Comparison of ENCODE assay signal across 9 cellular contexts in genomic region chr12:124465473-124465872, GRCh38.
DNase-seq lines count a peak whose midpoint lies in the region; ATAC-seq and TF ChIP-seq lines count a peak whose summit lies in the region.
"Had no signal": no experiment of that assay in that cellular context is flagged by ENCODE, and none has a peak within 500 bp of the region (broad histone marks: within the 10 kb centered on the region; RNA-seq: fewer than 3 reads in every experiment).

No MANE protein-coding gene starts in this region.

- no peaks in the 10 kb centered on the region for H3K27me3 Mint-ChIP-seq in activated CD8-positive, alpha-beta T cell treated with anti-CD3 and anti-CD28 coated beads, Interleukin-2, amount 10 ng/mL, durations not matched to agents 7 days and 5 days (ENCODE audit: low read depth)

- peaks cover 15% of the 10 kb centered on the region for H3K9me3 Mint-ChIP-seq in activated CD8-positive, alpha-beta T cell treated with anti-CD3 and anti-CD28 coated beads, Interleukin-2, amount 10 ng/mL, durations not matched to agents 7 days and 5 days (ENCODE audit: insufficient read depth)

- CTCF ChIA-PET in A673 (lab: Charles Lee) = interaction anchor here (0.7 kb wide), 1 partner anchor 86 kb away, joined by 3 read pairs; no protein-coding TSS in a partner anchor
- CTCF ChIA-PET in activated CD8-positive, alpha-beta T cell treated with anti-CD3 and anti-CD28 coated beads, Interleukin-2, amount 10 ng/mL, durations not matched to agents 7 days and 5 days (lab: Charles Lee) = interaction anchor here (1.3 to 3.4 kb wide), 3 partner anchors 9 to 15 kb away, joined by 3 to 21 read pairs (median 18); no protein-coding TSS in a partner anchor

- H3F3A ChIP-seq in DOHH2 (ENCODE audit: control insufficient read depth, insufficient read depth) = peaks cover 4% of the 10 kb centered on the region; the same call in 1 of the 2 replicates

- peaks cover 18% of the 10 kb centered on the region for H3K9me3 ChIP-seq in A673 (ENCODE audit: low read depth, low read length, poor library complexity, severe bottlenecking)
- peaks cover 14% of the 10 kb centered on the region for H3K9me3 ChIP-seq in DOHH2 (ENCODE audit: control insufficient read depth, insufficient read depth, low read length)
- H3K9me3 ChIP-seq in mononuclear cell (ENCODE audit: low read depth, low read length) = no peaks in the 10 kb centered on the region

- H3K27me3 ChIP-seq in A673 (replicated peaks; ENCODE audit: insufficient read depth, low read depth, low read length, poor library complexity) (no peaks in the 10 kb centered on the region), DOHH2 (ENCODE audit: control insufficient read depth, low read length) (no peaks in the 10 kb centered on the region), mononuclear cell (ENCODE audit: insufficient read depth, low read length) (no peaks in the 10 kb centered on the region)

- H3K4me1 Mint-ChIP-seq in activated CD8-positive, alpha-beta T cell treated with anti-CD3 and anti-CD28 coated beads, Interleukin-2, amount 10 ng/mL, durations not matched to agents 7 days and 5 days (ENCODE audit: low read depth) = peaks cover 53% of the 10 kb centered on the region

- in situ Hi-C loops in G401 (cut with HindIII; ENCODE audit: low sequenced_read_pairs) = no loop called here

- H3K27ac Mint-ChIP-seq in activated CD8-positive, alpha-beta T cell treated with anti-CD3 and anti-CD28 coated beads, Interleukin-2, amount 10 ng/mL, durations not matched to agents 7 days and 5 days = peak overlapping the region; percentile 92

- intact Hi-C loops in A673 (cut with micrococcal nuclease; ENCODE audit: unreplicated experiment) = loop anchor here (5.0 kb wide), 2 partner anchors 42 to 143 kb away; no protein-coding TSS in a partner anchor

- H3K36me3 Mint-ChIP-seq in activated CD8-positive, alpha-beta T cell treated with anti-CD3 and anti-CD28 coated beads, Interleukin-2, amount 10 ng/mL, durations not matched to agents 7 days and 5 days (ENCODE audit: low read depth) = peaks cover 48% of the 10 kb centered on the region

- DNase-seq in A673 (ENCODE audit: low spot score) = no peak
- DNase-seq in activated CD8-positive, alpha-beta T cell treated with anti-CD3 and anti-CD28 coated beads, Interleukin-2, amount 10 ng/mL, durations not matched to agents 7 days and 5 days = no peak
- no peak for DNase-seq in G401 (ENCODE audit: low spot score)
- DNase-seq in RKO (ENCODE audit: low spot score) = no peak
- no peak for DNase-seq in NCI-H2029 (lab: John Stamatoyannopoulos, UW)
- DNase-seq: NCI-H446 had no signal

- TF ChIP-seq CTCF in A673 (conservative IDR thresholded peaks at IDR 0.05; ENCODE audit: low read depth, low read length) = no peak
- TF ChIP-seq CTCF in DOHH2 (IDR thresholded peaks at IDR 0.05; ENCODE audit: low read depth, low read length, poor library complexity, severe bottlenecking) = no peak

- H3K4me2 ChIP-seq in DOHH2 (ENCODE audit: low read length) = peak overlapping the region; percentile 74

- peak overlapping the region; percentile 69 for H3K4me3 Mint-ChIP-seq in activated CD8-positive, alpha-beta T cell treated with anti-CD3 and anti-CD28 coated beads, Interleukin-2, amount 10 ng/mL, durations not matched to agents 7 days and 5 days

- peak overlapping the region; percentile 28 for H3K4me3 ChIP-seq in A673 (ENCODE audit: low read depth, low read length, poor library complexity, severe bottlenecking)
- peak overlapping the region; percentile 54 for H3K4me3 ChIP-seq in DOHH2 (ENCODE audit: low read length)
- peak overlapping the region; percentile 8 for H3K4me3 ChIP-seq in mononuclear cell (ENCODE audit: low read length)

- H3K9me2 ChIP-seq in DOHH2 (replicated peaks; ENCODE audit: control insufficient read depth, low read length) = no peaks in the 10 kb centered on the region

- H3K79me2 ChIP-seq in DOHH2 (ENCODE audit: control insufficient read depth, low read length) = 0 out of 2 replicates have a peak, but pooled peaks cover 2% of the 10 kb centered on the region

- H3K36me3 ChIP-seq in A673 (ENCODE audit: insufficient read depth, low read length, poor library complexity, severe bottlenecking) = peaks cover 28% of the 10 kb centered on the region
- H3K36me3 ChIP-seq in DOHH2 (ENCODE audit: control insufficient read depth, low read length) = peaks cover 34% of the 10 kb centered on the region

- H3K4me1 ChIP-seq in A673 (ENCODE audit: insufficient read depth, low read length, poor library complexity, severe bottlenecking) (peaks cover 52% of the 10 kb centered on the region), DOHH2 (ENCODE audit: control insufficient read depth, low read length) (peaks cover 34% of the 10 kb centered on the region), mononuclear cell (ENCODE audit: insufficient read depth, low read length) (peaks cover 32% of the 10 kb centered on the region)

- TSS peak; percentile 47 for BruUV-seq in A673 (replicated peaks; lab: Mats Ljungman, UMichigan)

- peaks cover 7% of the 10 kb centered on the region for H4K20me1 ChIP-seq in DOHH2 (ENCODE audit: control insufficient read depth, insufficient read depth, low read depth, low read length)

- POLR2A ChIA-PET in A673 (lab: Charles Lee; ENCODE audit: low non-redundant PET) = no interaction called here
- POLR2A ChIA-PET in activated CD8-positive, alpha-beta T cell treated with anti-CD3 and anti-CD28 coated beads, Interleukin-2, amount 10 ng/mL, durations not matched to agents 7 days and 5 days (lab: Charles Lee) = interaction anchor here (2.5 kb wide), 1 partner anchor 10 kb away, joined by 34 read pairs; no protein-coding TSS in a partner anchor

- H3K27ac ChIP-seq in A673 (ENCODE audit: low read depth, low read length, poor library complexity, severe bottlenecking) (peak overlapping the region; percentile 82), DOHH2 (ENCODE audit: low read depth, low read length) (peak overlapping the region; percentile 78; the same call in 1 of the 2 replicates)

- no peak for ATAC-seq in activated CD8-positive, alpha-beta T cell treated with anti-CD3 and anti-CD28 coated beads, Interleukin-2, amount 10 ng/mL, durations not matched to agents 7 days and 5 days
- no peak for ATAC-seq in HG02870 (IDR thresholded peaks at IDR 0.05; ENCODE audit: unreplicated experiment)
